Comparison of ENCODE assay signal across 1 cellular context in the genomic region with DNA sequence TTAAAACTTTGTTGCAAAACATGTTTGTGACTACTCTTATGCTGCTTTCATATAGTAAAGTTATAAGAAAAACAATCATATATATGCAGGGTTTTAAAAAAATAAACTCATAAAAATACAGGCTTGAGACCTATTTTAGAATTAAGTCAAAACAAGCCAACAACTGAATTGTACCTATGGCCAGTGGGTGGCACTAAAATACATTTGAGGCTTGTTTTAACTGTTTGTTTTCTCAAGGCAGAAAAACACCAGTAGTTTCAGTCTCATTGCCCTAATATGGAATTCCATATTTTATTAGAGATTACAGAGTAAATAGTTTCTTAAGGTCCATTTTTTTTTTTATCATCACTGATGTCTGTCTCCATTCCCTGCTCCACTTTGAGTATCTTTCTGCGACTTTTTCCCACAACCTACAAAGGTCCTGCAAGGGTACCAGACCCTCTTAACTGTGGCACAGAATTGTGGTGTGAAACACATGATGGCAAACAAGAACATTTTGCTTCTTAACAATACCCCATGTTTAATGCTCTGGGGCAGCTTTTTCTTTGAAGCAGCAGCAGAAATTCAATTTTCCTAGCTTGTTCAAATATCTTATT.
TF ChIP-seq lines count a peak whose summit lies in the region.

No MANE protein-coding gene starts in this region.

TF ChIP-seq in IMR-90, 13 proteins besides CTCF, POLR2A, EP300 and RAD21:
- TF ChIP-seq CHD1 (IDR thresholded peaks at IDR 0.05; ENCODE audit: low read depth, low read length) (no peak), SMC3 (IDR thresholded peaks at IDR 0.05; ENCODE audit: low read depth, low read length) (peak; percentile 65)
